In the genomic region with DNA sequence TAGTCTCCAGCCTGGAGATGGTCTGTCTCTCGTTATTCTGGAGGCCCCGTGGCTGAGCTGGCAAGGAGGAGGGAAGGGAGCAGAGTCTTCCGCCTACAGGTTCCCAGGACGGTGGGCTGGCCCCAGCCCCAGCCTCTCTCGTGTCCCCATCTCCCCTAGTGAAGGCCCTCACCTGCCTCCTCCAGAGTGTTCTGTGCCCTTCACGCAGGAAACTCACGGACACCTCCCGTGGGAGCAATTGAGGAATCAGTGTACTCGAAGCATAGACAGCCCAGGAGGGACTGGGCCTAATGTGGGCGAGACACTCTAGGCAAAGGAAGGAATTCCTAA, we compare ENCODE assay signal across 21 cellular contexts.
DNase-seq lines count a peak whose midpoint lies in the region; ATAC-seq and TF ChIP-seq lines count a peak whose summit lies in the region.
"Had no signal": no experiment of that assay in that cellular context is flagged by ENCODE, and none has a peak within 500 bp of the region (broad histone marks: within the 10 kb centered on the region; RNA-seq: fewer than 3 reads in every experiment).

No MANE protein-coding gene starts in this region.

- H3K9me3 ChIP-seq in right cardiac atrium (ENCODE audit: control insufficient read depth, low read length) (no peaks in the 10 kb centered on the region), fibroblast of lung (ENCODE audit: control insufficient read depth, insufficient read depth, low read depth, low read length) (no peaks in the 10 kb centered on the region), skeletal muscle tissue (ENCODE audit: control insufficient read depth in 3 of 3, low read length in 3 of 3) (no peaks in the 10 kb centered on the region)
- H3K9me3 ChIP-seq: MG63, pancreas had no signal

- WGBS in right cardiac atrium = 71% methylated on average over 10 of the region's 10 CpGs

- no peaks in the 10 kb centered on the region for H3K79me2 ChIP-seq in fibroblast of lung (ENCODE audit: control insufficient read depth, insufficient read depth, low read length)

- H3K4me1 ChIP-seq in right cardiac atrium (ENCODE audit: control insufficient read depth, insufficient read depth, low read length) (peaks cover 2% of the 10 kb centered on the region), fibroblast of lung (ENCODE audit: control insufficient read depth, extremely low read depth, insufficient read depth, low read length) (peaks cover 33% of the 10 kb centered on the region), skeletal muscle tissue (ENCODE audit: control insufficient read depth in 3 of 3, insufficient read depth in 3 of 3, low read length in 3 of 3) (peaks cover 9 to 41% (median 17%) of the 10 kb centered on the region in 3 donors)
- H3K4me1 ChIP-seq: pancreas had no signal

- no peak overlapping the region for H2AFZ ChIP-seq in fibroblast of lung (ENCODE audit: low read length)

- H3K36me3 ChIP-seq in fibroblast of lung (ENCODE audit: control insufficient read depth, insufficient read depth, low read length) = no peaks in the 10 kb centered on the region
- H3K36me3 ChIP-seq in skeletal muscle tissue (ENCODE audit: control insufficient read depth in 3 of 3, insufficient read depth in 3 of 3, low read length in 3 of 3) = no peaks in the 10 kb centered on the region
- H3K36me3 ChIP-seq: MG63, pancreas had no signal

- no peak overlapping the region for H3K4me2 ChIP-seq in fibroblast of lung (ENCODE audit: extremely low read depth, insufficient read depth, low read length)

- H3K9ac ChIP-seq in fibroblast of lung (ENCODE audit: insufficient read depth, low read length) = peak overlapping the region; percentile 20
- H3K9ac ChIP-seq in skeletal muscle tissue (ENCODE audit: low read depth in 1 of 3, low read length in 3 of 3) = peak overlapping the region in 1 of 3 donors; percentile 45

- H3K27ac ChIP-seq in right cardiac atrium (ENCODE audit: low read length) = peak overlapping the region; percentile 76
- peak overlapping the region; percentile 66 for H3K27ac ChIP-seq in fibroblast of lung (ENCODE audit: insufficient read depth, low read length)
- peak overlapping the region; percentile 19 for H3K27ac ChIP-seq in skeletal muscle tissue (ENCODE audit: low read depth, low read length)
- H3K27ac ChIP-seq: pancreas had no signal

- no peak for TF ChIP-seq CTCF in fibroblast of lung (conservative IDR thresholded peaks at IDR 0.05 in 1 of 2, IDR thresholded peaks at IDR 0.05 in 1 of 2; ENCODE audit: low read depth in 1 of 2, low read length in 2 of 2)

- no peak for DNase-seq in right cardiac atrium
- DNase-seq in left cardiac atrium = no peak
- no peak for DNase-seq in fibroblast of lung (ENCODE audit: low read depth in 2 of 2)
- no peak for DNase-seq in SK-N-DZ (ENCODE audit: low spot score)
- DNase-seq: activated CD8-positive, alpha-beta T cell treated with anti-CD3 and anti-CD28 coated beads, Interleukin-2, amount 10 ng/mL, durations not matched to agents 7 days and 5 days; activated naive CD4-positive, alpha-beta T cell treated with Interleukin-2 at 50 U/mL for 16 hours; activated T-cell treated with anti-CD3 and anti-CD28 coated beads, Interleukin-2, amount 50 U/mL, for 24 hours; effector CD8-positive, alpha-beta T cell; MG63; naive B cell; NCI-H1417 treated with DMSO at 0.1 percent for 48 hours; NCI-H2107; NCI-H510A; pancreas; stimulated activated naive B cell treated with anti-CD40 and anti-IgM and Interleukin-4, amounts not matched to agents 10 μg/mL and 1 μg/mL and 100 μg/mL, for 72 hours had no signal

- no peak for ATAC-seq in right cardiac atrium
- ATAC-seq in left cardiac atrium = no peak
- ATAC-seq in GM18868 (IDR thresholded peaks at IDR 0.05; ENCODE audit: unreplicated experiment) = no peak
- no peak for ATAC-seq in HG03442 (IDR thresholded peaks at IDR 0.05; ENCODE audit: unreplicated experiment)
- no peak for ATAC-seq in GM19455 (IDR thresholded peaks at IDR 0.05; ENCODE audit: unreplicated experiment)
- ATAC-seq: activated CD4-positive, CD25-positive, alpha-beta regulatory T cell treated with anti-CD3 and anti-CD28 coated beads, Interleukin-2, amount 50 U/mL, for 24 hours; activated CD8-positive, alpha-beta T cell treated with anti-CD3 and anti-CD28 coated beads, Interleukin-2, amount 10 ng/mL, durations not matched to agents 7 days and 5 days; esophagus mucosa; stimulated activated naive B cell treated with anti-CD40 and anti-IgM and Interleukin-4, amounts not matched to agents 10 μg/mL and 1 μg/mL and 100 μg/mL, for 72 hours had no signal

- intact Hi-C loops in right cardiac atrium (cut with DNase I) = no loop called here
- intact Hi-C loops in left cardiac atrium (cut with DNase I) = loop anchor here in 1 of 2 donors (5.0 kb wide), 1 partner anchor 108 kb away; no protein-coding TSS in a partner anchor

- H3K4me3 ChIP-seq in right cardiac atrium (ENCODE audit: low read length) = no peak overlapping the region
- H3K4me3 ChIP-seq in fibroblast of lung (replicated peaks in 1 of 4; ENCODE audit: control extremely low read depth in 1 of 4, insufficient read depth in 1 of 4, low read depth in 3 of 4, low read length in 4 of 4) = no peak overlapping the region
- H3K4me3 ChIP-seq in skeletal muscle tissue (ENCODE audit: low read length in 3 of 3) = no peak overlapping the region
- H3K4me3 ChIP-seq: MG63, pancreas had no signal

- H3K27me3 ChIP-seq in right cardiac atrium (ENCODE audit: control insufficient read depth, insufficient read depth) (no peaks in the 10 kb centered on the region), fibroblast of lung (ENCODE audit: control insufficient read depth, insufficient read depth, low read length) (no peaks in the 10 kb centered on the region), skeletal muscle tissue (ENCODE audit: control insufficient read depth in 3 of 3, insufficient read depth in 3 of 3, low read length in 3 of 3) (peaks cover 3 to 25% (median 20%) of the 10 kb centered on the region in 3 donors)
- H3K27me3 ChIP-seq: MG63, pancreas had no signal

- no peaks in the 10 kb centered on the region for H4K20me1 ChIP-seq in fibroblast of lung (ENCODE audit: control insufficient read depth, extremely low read depth, insufficient read depth, low read length)

Comparison
In these comparisons a context has a peak if more than half of its experiments do, and no peak if none do; other contexts are left out.
1. H3K27ac ChIP-seq: peak in every context shown above with its lines; median percentile 76 in right cardiac atrium; 66 in fibroblast of lung; 19 in skeletal muscle tissue.